29 cellular contexts compared by ENCODE assay signal in the genomic region with DNA sequence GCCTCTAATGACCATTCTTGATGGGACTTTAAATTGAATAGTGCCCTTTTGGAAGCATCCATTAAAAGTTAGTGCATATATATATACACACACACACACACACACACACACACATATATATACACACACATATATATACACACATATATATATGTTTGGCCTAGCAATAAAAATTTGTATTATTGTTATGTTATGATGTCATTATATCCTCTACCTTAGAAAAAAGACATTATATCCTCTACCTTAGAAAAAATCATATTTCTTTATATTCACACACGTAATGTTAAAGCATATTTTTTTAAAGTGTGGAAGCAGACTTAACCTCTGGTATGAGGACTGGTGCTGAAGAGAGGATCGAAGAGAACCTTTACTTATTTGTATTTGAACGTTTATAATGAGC. TPM values are rescaled to one million over a fixed set of nuclear protein-coding genes. Genes with fewer than 3 reads are reported as not detected.
"Had no signal": no experiment of that assay in that cellular context is flagged by ENCODE, and none has a peak within 500 bp of the region (broad histone marks: within the 10 kb centered on the region; RNA-seq: fewer than 3 reads in every experiment).

No MANE protein-coding gene starts in this region.

- H3K27ac Mint-ChIP-seq: dendritic cell treated with granulocyte-macrophage colony-stimulating factor and Interleukin-4, amounts not matched to agents 40 ng/mL and 50 ng/mL, for 4 days; effector memory CD8-positive, alpha-beta T cell; endodermal cell had no signal

- H3K4me1 ChIP-seq: colonic mucosa, esophagus muscularis mucosa, esophagus squamous epithelium, gastrocnemius medialis, gastroesophageal sphincter, heart left ventricle, heart right ventricle had no signal

- H3K4me3 Mint-ChIP-seq: dendritic cell treated with granulocyte-macrophage colony-stimulating factor and Interleukin-4, amounts not matched to agents 40 ng/mL and 50 ng/mL, for 4 days; effector memory CD8-positive, alpha-beta T cell; endodermal cell had no signal

- H3K36me3 ChIP-seq: colonic mucosa, esophagus muscularis mucosa, gastrocnemius medialis, gastroesophageal sphincter, heart left ventricle, heart right ventricle had no signal

- H3K27ac ChIP-seq: colonic mucosa, coronary artery, dorsolateral prefrontal cortex, epithelial cell of prostate, esophagus muscularis mucosa, esophagus squamous epithelium, foreskin keratinocyte, gastrocnemius medialis, gastroesophageal sphincter, heart left ventricle, heart right ventricle had no signal

- H3K27me3 ChIP-seq: colonic mucosa, foreskin keratinocyte had no signal

- H3K9me3 Mint-ChIP-seq: dendritic cell treated with granulocyte-macrophage colony-stimulating factor and Interleukin-4, amounts not matched to agents 40 ng/mL and 50 ng/mL, for 4 days; effector memory CD8-positive, alpha-beta T cell had no signal

- FAIRE-seq: colon, endometrium, endothelial cell of umbilical vein, frontal cortex had no signal

- ATAC-seq: effector memory CD8-positive, alpha-beta T cell; esophagus mucosa; foreskin keratinocyte; gastrocnemius medialis; gastroesophageal sphincter; heart left ventricle; heart right ventricle had no signal

- H3K9me3 ChIP-seq: colonic mucosa, esophagus muscularis mucosa, esophagus squamous epithelium, gastrocnemius medialis, gastroesophageal sphincter, heart left ventricle, heart right ventricle had no signal

- DNase-seq: colonic mucosa; cortex of kidney; dermis blood vessel endothelial cell; dorsolateral prefrontal cortex; effector CD4-positive, alpha-beta T cell; effector CD8-positive, alpha-beta T cell; effector memory CD4-positive, alpha-beta T cell; effector memory CD8-positive, alpha-beta T cell; endodermal cell; erythroblast; esophagus squamous epithelium; foreskin fibroblast; foreskin keratinocyte; foreskin melanocyte; gastrocnemius medialis; glutamatergic neuron; head of caudate nucleus; heart left ventricle; heart right ventricle had no signal

- H3K4me3 ChIP-seq: colonic mucosa, coronary artery, dorsolateral prefrontal cortex, esophagus muscularis mucosa, esophagus squamous epithelium, gastrocnemius medialis, gastroesophageal sphincter, heart left ventricle, heart right ventricle had no signal

RNA-seq across cellular contexts. Expression of gene CFAP57, which starts 43.3 kb away (rescaled TPM):
- total RNA-seq: esophagus muscularis mucosa, esophagus squamous epithelium, gastroesophageal sphincter had no signal
